ENCODE assay signal across 1 cellular context in genomic region chr6:155678361-155678760, GRCh38.
TF ChIP-seq lines count a peak whose summit lies in the region.

No MANE protein-coding gene starts in this region.

TF ChIP-seq in SK-N-SH treated with all-trans-retinoic acid at 6 μM for 48 hours, 23 proteins besides CTCF, POLR2A, EP300 and RAD21 (continued from another document):
- no peak for TF ChIP-seq PATZ1 (CRISPR knock-in tag; IDR thresholded peaks at IDR 0.05; ENCODE audit: borderline replicate concordance)
